8 cellular contexts compared by ENCODE assay signal in the genomic region with DNA sequence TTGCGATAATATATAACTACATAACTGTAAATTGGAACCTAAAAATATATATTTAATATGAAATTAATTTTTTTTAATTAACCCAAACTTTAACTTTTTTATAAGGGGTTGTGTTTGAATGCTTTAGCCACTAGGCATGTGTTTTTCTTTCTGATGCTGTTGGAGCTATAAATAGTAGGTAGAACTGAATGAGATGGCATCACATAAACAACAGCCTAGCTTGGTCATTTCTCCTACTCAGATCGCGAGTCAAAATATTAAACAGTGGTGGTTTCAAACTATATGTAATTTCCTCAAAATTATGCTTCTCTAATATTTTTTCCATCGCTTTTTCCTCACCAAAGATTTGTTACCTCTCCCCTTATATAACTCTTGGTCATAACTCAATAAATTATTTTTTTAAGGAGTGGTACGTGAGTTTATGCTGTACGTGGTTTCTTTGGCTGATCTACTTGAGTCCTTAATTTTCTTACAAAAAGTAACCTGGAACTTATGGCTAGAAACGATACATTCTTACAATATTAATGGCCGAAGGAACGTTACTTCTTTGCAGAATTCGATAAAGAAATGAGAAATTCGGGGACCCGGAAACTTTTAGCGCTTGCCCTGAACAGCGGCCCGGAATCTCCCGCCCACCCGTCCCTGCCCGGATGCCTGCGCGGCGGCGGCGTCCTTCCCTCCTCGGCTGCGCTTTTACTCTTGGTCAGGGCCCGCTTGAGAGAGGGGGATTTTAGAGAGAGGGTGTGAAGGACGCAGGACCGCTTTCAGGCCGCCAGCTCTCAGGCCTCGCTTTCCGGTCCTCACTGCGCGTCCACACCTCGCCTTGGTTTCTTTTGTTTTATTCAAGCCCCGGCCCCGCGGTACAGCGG.
DNase-seq lines count a peak whose midpoint lies in the region; ATAC-seq and TF ChIP-seq lines count a peak whose summit lies in the region.

No MANE protein-coding gene starts in this region.

- H2AFZ ChIP-seq in GM23338, result no peak overlapping the region
- no peak overlapping the region for H2AFZ ChIP-seq in Karpas-422 (ENCODE audit: low read length)

- CTCF ChIA-PET in GM10248 (lab: Yijun Ruan, JAX) (interaction anchor here (1.0 to 2.6 kb wide), 10 partner anchors 9 to 214 kb away, joined by 3 to 8 read pairs (median 4); no protein-coding TSS in a partner anchor), T-cell (lab: Charles Lee) (interaction anchor here in 1 of 2 donors (0.5 to 1.0 kb wide), 4 partner anchors 10 to 193 kb away, joined by 3 to 4 read pairs (median 4); no protein-coding TSS in a partner anchor)

- H3K27ac ChIP-seq in GM23338 (ENCODE audit: low read depth) (peak overlapping the region; percentile 99), Karpas-422 (ENCODE audit: low read length) (peak overlapping the region; percentile 98), breast epithelium (peak overlapping the region; percentile 99)

- POLR2A ChIA-PET in GM10248 (lab: Yijun Ruan, JAX), result interaction anchor here (0.7 to 1.2 kb wide), 2 partner anchors 137 to 208 kb away, joined by 3 read pairs; no protein-coding TSS in a partner anchor
- POLR2A ChIA-PET in T-cell (lab: Charles Lee), result interaction anchor here (0.5 to 0.8 kb wide), 6 partner anchors 20 to 1725 kb away, joined by 3 to 8 read pairs (median 3); no protein-coding TSS in a partner anchor

- no peaks in the 10 kb centered on the region for H3F3A ChIP-seq in GM23338 (replicated peaks; ENCODE audit: low read depth)

- intact Hi-C loops in breast epithelium (cut with DNase I; ENCODE audit: low total_unique reads), result loop anchor here (10.0 kb wide), 1 partner anchor 246 kb away; a partner anchor contains a TSS

- no peak for TF ChIP-seq CTCF in GM10248 (IDR thresholded peaks at IDR 0.05; ENCODE audit: control extremely low read depth, extremely low read depth, low read depth, missing control alignments)
- no peak for TF ChIP-seq CTCF in GM23338 (conservative IDR thresholded peaks at IDR 0.05; ENCODE audit: low read depth in 2 of 2)
- TF ChIP-seq CTCF in breast epithelium (IDR thresholded peaks at IDR 0.05), result peak in 1 of 3 donors; percentile 13

- H3K36me3 ChIP-seq in GM23338 (ENCODE audit: insufficient read depth) (no peaks in the 10 kb centered on the region), Karpas-422 (ENCODE audit: insufficient read depth, low read length) (no peaks in the 10 kb centered on the region), breast epithelium (no peaks in the 10 kb centered on the region)

- H3K9me2 ChIP-seq in GM23338 (ENCODE audit: insufficient read depth), result no peaks in the 10 kb centered on the region
- no peaks in the 10 kb centered on the region for H3K9me2 ChIP-seq in Karpas-422 (replicated peaks; ENCODE audit: insufficient read depth, low read length)

- H3K4me2 ChIP-seq in GM23338 (peak overlapping the region; percentile 93), Karpas-422 (ENCODE audit: low read depth, low read length, poor library complexity, severe bottlenecking) (peak overlapping the region; percentile 96)

- ATAC-seq in GM23338 (peak; percentile 57), T-cell (replicated peaks in 1 of 4) (peak; percentile 16 to 45 (median 38))

- peak overlapping the region; percentile 88 for H3K4me3 ChIP-seq in GM23338
- H3K4me3 ChIP-seq in Karpas-422 (ENCODE audit: low read length), result peak overlapping the region; percentile 87
- H3K4me3 ChIP-seq in breast epithelium, result peak overlapping the region; percentile 83 to 94 (median 83)

- H3K36me3 Mint-ChIP-seq in GM23338 (ENCODE audit: low read depth) (no peaks in the 10 kb centered on the region), T-cell (no peaks in the 10 kb centered on the region)

- H3K4me3 Mint-ChIP-seq in GM23338 (peak overlapping the region; percentile 94), T-cell (peak overlapping the region; percentile 88 to 95 (median 93))

- H3K9me3 Mint-ChIP-seq in GM23338 (no peaks in the 10 kb centered on the region), T-cell (no peaks in the 10 kb centered on the region)

- H3K9ac ChIP-seq in Karpas-422 (ENCODE audit: low read length), result peak overlapping the region; percentile 95

- no peak for TF ChIP-seq POLR2A in breast epithelium (IDR thresholded peaks at IDR 0.05)

- H3K27me3 ChIP-seq in GM23338 (ENCODE audit: insufficient read depth) (no peaks in the 10 kb centered on the region), Karpas-422 (ENCODE audit: low read length) (no peaks in the 10 kb centered on the region), breast epithelium (no peaks in the 10 kb centered on the region)

- H3K4me1 Mint-ChIP-seq in GM23338, result peaks cover 48% of the 10 kb centered on the region
- peaks cover 54 to 69% (median 65%) of the 10 kb centered on the region in 3 donors for H3K4me1 Mint-ChIP-seq in T-cell

- H3K79me2 ChIP-seq in GM23338 (replicated peaks; ENCODE audit: insufficient read depth) (peaks cover 75% of the 10 kb centered on the region), Karpas-422 (ENCODE audit: low read length) (peaks cover 82% of the 10 kb centered on the region)

- peak; percentile 79 for DNase-seq in GM10248 (ENCODE audit: extremely low spot score)
- peak; percentile 83 for DNase-seq in GM23338 (ENCODE audit: low spot score)
- peak; percentile 92 for DNase-seq in Karpas-422
- peak in 27 of 34 experiments; percentile 26 to 65 (median 52) for DNase-seq in T-cell
- peak; percentile 40 to 70 for DNase-seq in breast epithelium (ENCODE audit: low spot score in 2 of 2)
- DNase-seq in inferior parietal cortex (ENCODE audit: extremely low spot score), result peak; percentile 50
- peak; percentile 36 to 40 for DNase-seq in stimulated activated CD4-positive, alpha-beta T cell treated with anti-CD3 and anti-CD28 coated beads, Interleukin-1b, Interleukin-23, amount 100 ng/mL, for 4 hours (ENCODE audit: low read depth in 2 of 2)
- DNase-seq in midbrain (lab: John Stamatoyannopoulos, UW), result no peak

- no peaks in the 10 kb centered on the region for H3K9me3 ChIP-seq in Karpas-422 (ENCODE audit: low read length)
- H3K9me3 ChIP-seq in breast epithelium, result peaks cover 0 to 3% of the 10 kb centered on the region in 2 donors

- peak overlapping the region; percentile 98 for H3K27ac Mint-ChIP-seq in GM23338
- peak overlapping the region; percentile 92 to 97 for H3K27ac Mint-ChIP-seq in T-cell

- H3K4me1 ChIP-seq in GM23338 (ENCODE audit: insufficient read depth) (peaks cover 42% of the 10 kb centered on the region), Karpas-422 (ENCODE audit: low read length) (peaks cover 70% of the 10 kb centered on the region), breast epithelium (peaks cover 0 to 8% of the 10 kb centered on the region in 2 donors)

- peaks cover 5% of the 10 kb centered on the region for H3K27me3 Mint-ChIP-seq in GM23338 (ENCODE audit: insufficient read depth, low read depth, poor library complexity)
- no peaks in the 10 kb centered on the region for H3K27me3 Mint-ChIP-seq in T-cell

- H4K20me1 ChIP-seq in GM23338 (replicated peaks; ENCODE audit: insufficient read depth) (no peaks in the 10 kb centered on the region), Karpas-422 (ENCODE audit: insufficient read depth, low read depth, low read length) (0 out of 2 replicates have a peak, but pooled peaks cover 6% of the 10 kb centered on the region)

TF ChIP-seq in GM23338, 12 proteins besides CTCF, POLR2A, EP300 and RAD21 (continues in another document):
- no peak for TF ChIP-seq POLR2AphosphoS5 (IDR thresholded peaks at IDR 0.05; ENCODE audit: low read depth)
- TF ChIP-seq EZH2phosphoT487 (IDR thresholded peaks at IDR 0.05; ENCODE audit: unreplicated experiment), result no peak
- TF ChIP-seq CREB1 (CRISPR knock-in tag; IDR thresholded peaks at IDR 0.05; ENCODE audit: low read depth), result no peak
- no peak for TF ChIP-seq STAT1 (IDR thresholded peaks at IDR 0.05; ENCODE audit: unreplicated experiment)
- TF ChIP-seq, protein P1, sequence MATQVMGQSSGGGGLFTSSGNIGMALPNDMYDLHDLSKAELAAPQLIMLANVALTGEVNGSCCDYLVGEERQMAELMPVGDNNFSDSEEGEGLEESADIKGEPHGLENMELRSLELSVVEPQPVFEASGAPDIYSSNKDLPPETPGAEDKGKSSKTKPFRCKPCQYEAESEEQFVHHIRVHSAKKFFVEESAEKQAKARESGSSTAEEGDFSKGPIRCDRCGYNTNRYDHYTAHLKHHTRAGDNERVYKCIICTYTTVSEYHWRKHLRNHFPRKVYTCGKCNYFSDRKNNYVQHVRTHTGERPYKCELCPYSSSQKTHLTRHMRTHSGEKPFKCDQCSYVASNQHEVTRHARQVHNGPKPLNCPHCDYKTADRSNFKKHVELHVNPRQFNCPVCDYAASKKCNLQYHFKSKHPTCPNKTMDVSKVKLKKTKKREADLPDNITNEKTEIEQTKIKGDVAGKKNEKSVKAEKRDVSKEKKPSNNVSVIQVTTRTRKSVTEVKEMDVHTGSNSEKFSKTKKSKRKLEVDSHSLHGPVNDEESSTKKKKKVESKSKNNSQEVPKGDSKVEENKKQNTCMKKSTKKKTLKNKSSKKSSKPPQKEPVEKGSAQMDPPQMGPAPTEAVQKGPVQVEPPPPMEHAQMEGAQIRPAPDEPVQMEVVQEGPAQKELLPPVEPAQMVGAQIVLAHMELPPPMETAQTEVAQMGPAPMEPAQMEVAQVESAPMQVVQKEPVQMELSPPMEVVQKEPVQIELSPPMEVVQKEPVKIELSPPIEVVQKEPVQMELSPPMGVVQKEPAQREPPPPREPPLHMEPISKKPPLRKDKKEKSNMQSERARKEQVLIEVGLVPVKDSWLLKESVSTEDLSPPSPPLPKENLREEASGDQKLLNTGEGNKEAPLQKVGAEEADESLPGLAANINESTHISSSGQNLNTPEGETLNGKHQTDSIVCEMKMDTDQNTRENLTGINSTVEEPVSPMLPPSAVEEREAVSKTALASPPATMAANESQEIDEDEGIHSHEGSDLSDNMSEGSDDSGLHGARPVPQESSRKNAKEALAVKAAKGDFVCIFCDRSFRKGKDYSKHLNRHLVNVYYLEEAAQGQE (IDR thresholded peaks at IDR 0.05; ENCODE audit: unreplicated experiment), result no peak
- TF ChIP-seq, protein P2, sequence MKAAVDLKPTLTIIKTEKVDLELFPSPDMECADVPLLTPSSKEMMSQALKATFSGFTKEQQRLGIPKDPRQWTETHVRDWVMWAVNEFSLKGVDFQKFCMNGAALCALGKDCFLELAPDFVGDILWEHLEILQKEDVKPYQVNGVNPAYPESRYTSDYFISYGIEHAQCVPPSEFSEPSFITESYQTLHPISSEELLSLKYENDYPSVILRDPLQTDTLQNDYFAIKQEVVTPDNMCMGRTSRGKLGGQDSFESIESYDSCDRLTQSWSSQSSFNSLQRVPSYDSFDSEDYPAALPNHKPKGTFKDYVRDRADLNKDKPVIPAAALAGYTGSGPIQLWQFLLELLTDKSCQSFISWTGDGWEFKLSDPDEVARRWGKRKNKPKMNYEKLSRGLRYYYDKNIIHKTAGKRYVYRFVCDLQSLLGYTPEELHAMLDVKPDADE (IDR thresholded peaks at IDR 0.05), result no peak
- TF ChIP-seq ZNF331 (CRISPR knock-in tag; IDR thresholded peaks at IDR 0.05; ENCODE audit: low read depth), result no peak
- no peak for TF ChIP-seq JUNB (IDR thresholded peaks at IDR 0.05; ENCODE audit: unreplicated experiment)
- TF ChIP-seq ZNF114 (CRISPR knock-in tag; IDR thresholded peaks at IDR 0.05), result no peak
- no peak for TF ChIP-seq EZH2 (IDR thresholded peaks at IDR 0.05; ENCODE audit: low read depth, unreplicated experiment)
